ENCODE assay signal across 8 cellular contexts in the genomic region with DNA sequence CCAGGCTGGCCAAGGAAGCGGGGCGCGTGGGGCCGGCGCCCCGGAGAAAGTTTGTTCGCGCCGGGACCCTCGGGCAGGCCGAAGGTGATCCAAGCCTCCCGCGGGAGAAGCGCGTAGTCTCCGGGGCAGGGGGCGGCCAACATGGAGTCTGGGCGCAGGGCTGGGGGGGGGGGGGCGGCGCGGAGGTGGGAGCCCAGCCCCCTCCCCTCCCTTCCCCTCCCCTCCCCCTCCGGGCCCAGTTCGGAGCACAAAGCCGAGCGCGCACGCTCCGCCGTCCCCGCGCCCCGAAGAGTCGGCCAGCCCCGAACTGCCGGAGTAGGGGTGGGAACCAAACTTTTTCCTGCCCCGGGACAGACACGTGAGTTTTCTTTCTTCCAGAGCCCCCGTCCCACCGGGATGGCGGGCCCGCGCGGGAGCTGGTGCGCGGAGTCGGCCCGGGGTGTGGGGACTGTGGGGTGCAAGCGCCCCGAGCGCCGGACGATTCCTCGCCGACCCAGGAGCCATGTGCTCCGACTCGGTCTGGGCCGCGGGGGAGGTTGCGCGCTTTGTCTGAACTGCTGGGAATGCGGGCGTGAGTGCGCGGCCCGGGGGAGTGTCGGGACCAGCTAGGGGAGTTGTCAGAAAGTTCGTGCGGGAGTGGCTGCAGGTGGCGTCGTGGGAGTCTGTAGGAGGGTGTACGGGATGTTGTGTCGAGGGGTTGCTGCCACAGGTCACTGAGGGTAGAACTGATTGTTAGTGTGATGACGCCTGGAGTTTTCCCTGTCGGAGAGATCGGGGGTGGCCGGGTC. TPM values are rescaled to one million over a fixed set of nuclear protein-coding genes. Genes with fewer than 3 reads are reported as not detected.
DNase-seq lines count a peak whose midpoint lies in the region; ATAC-seq, FAIRE-seq and TF ChIP-seq lines count a peak whose summit lies in the region.

No MANE protein-coding gene starts in this region.

- ATAC-seq in T-helper 17 cell (peak; percentile 24), K562 (peak; percentile 63), GM19397 (IDR thresholded peaks at IDR 0.05; ENCODE audit: unreplicated experiment) (no peak)

- peaks cover 9% of the 10 kb centered on the region for H4K20me1 ChIP-seq in K562 (replicated peaks; ENCODE audit: control insufficient read depth, insufficient read depth, low read length)

- peak; percentile 74; the same call in 1 of the 2 replicates for TF ChIP-seq POLR2A in K562 (conservative IDR thresholded peaks at IDR 0.05)

- H2AFZ ChIP-seq in K562 (ENCODE audit: low read depth, low read length) = peak overlapping the region; percentile 69

- H3K4me3 Mint-ChIP-seq in CD14-positive monocyte = peak overlapping the region; percentile 98 to 100
- H3K4me3 Mint-ChIP-seq in T-helper 17 cell = peak overlapping the region; percentile 98

- no TSS peak for BruUV-seq in K562 (replicated peaks; lab: Mats Ljungman, UMichigan)

- peaks cover 34% of the 10 kb centered on the region for H3K4me1 Mint-ChIP-seq in CD14-positive monocyte
- H3K4me1 Mint-ChIP-seq in T-helper 17 cell = peaks cover 28% of the 10 kb centered on the region

- no peak for TF ChIP-seq RAD21 in K562 (CRISPR knock-in tag; conservative IDR thresholded peaks at IDR 0.05 in 1 of 2, IDR thresholded peaks at IDR 0.05 in 1 of 2)

- peak overlapping the region; percentile 64 for H3K4me2 ChIP-seq in K562 (ENCODE audit: insufficient read depth, low read length)

- H3K9me3 Mint-ChIP-seq in CD14-positive monocyte = no peaks in the 10 kb centered on the region

- H3K4me3 ChIP-seq in K562 = peak overlapping the region; percentile 80

- DNase-seq in CD14-positive monocyte (ENCODE audit: low spot score) = no peak
- peak; percentile 36 for DNase-seq in HT1080 (ENCODE audit: low read depth)
- DNase-seq in T-helper 17 cell = peak; percentile 29 to 32 (median 31)
- DNase-seq in K562 (ENCODE audit: extremely low read depth in 1 of 4, low spot score in 3 of 4) = peak; percentile 71 to 80 (median 76)
- peak; percentile 65 for DNase-seq in iris pigment epithelial cell (ENCODE audit: low read depth)
- peak in 2 of 3 donors; percentile 20 to 47 for DNase-seq in stimulated activated CD4-positive, alpha-beta T cell treated with anti-CD3 and anti-CD28 coated beads, Interleukin-12 subunit alpha, Interleukin-12 subunit beta, amount 100 ng/mL, for 48 hours (ENCODE audit: low read depth in 2 of 3, low spot score in 1 of 3)
- DNase-seq in COR-L47 (lab: John Stamatoyannopoulos, UW) = no peak

- peak overlapping the region; percentile 92 for H3K27ac ChIP-seq in K562 (ENCODE audit: extremely low read depth, low read depth, low read length)

- TF ChIP-seq EP300 in K562 (IDR thresholded peaks at IDR 0.05; ENCODE audit: low read length) = no peak

- FAIRE-seq in K562 (lab: Jason Lieb, UNC) = peak; percentile 82

- H3K27me3 ChIP-seq in K562 (ENCODE audit: control insufficient read depth in 2 of 2, insufficient read depth in 2 of 2, low read length in 2 of 2) = no peaks in the 10 kb centered on the region

- H3K79me2 ChIP-seq in K562 (ENCODE audit: control insufficient read depth, insufficient read depth, low read length) = peaks cover 43% of the 10 kb centered on the region

- H3K4me1 ChIP-seq in K562 (replicated peaks in 1 of 2; ENCODE audit: control insufficient read depth in 2 of 2, insufficient read depth in 2 of 2, low read length in 2 of 2) = peaks cover 39 to 49% of the 10 kb centered on the region in 2 experiments

- POLR2A ChIA-PET in K562 (lab: Yijun Ruan, JAX) = interaction anchor here (0.5 to 1.0 kb wide), 3 partner anchors 15 to 460 kb away, joined by 3 read pairs; no protein-coding TSS in a partner anchor

- H3K9me3 ChIP-seq in T-helper 17 cell (ENCODE audit: control insufficient read depth, low read length, poor library complexity, severe bottlenecking) (no peaks in the 10 kb centered on the region), K562 (replicated peaks; ENCODE audit: control insufficient read depth, insufficient read depth, low read depth, low read length) (no peaks in the 10 kb centered on the region)

- peak overlapping the region; percentile 80 to 95 for H3K9ac ChIP-seq in K562 (ENCODE audit: insufficient read depth in 1 of 2, low read depth in 2 of 2, low read length in 2 of 2)

- TF ChIP-seq CTCF in CD14-positive monocyte (IDR thresholded peaks at IDR 0.05) (no peak), K562 (IDR thresholded peaks at IDR 0.05 in 2 of 3, conservative IDR thresholded peaks at IDR 0.05 in 1 of 3; ENCODE audit: insufficient read depth in 2 of 3, low read depth in 1 of 3, low read length in 3 of 3) (no peak; a peak in 1 of 6 replicates)

- in situ Hi-C loops in K562 (cut with MboI) = no loop called here

- CTCF ChIA-PET in K562 (lab: Yijun Ruan, JAX; ENCODE audit: low intra/inter-chr PET ratio) = interaction anchor here (1.4 kb wide), 1 partner anchor 18 kb away, joined by 3 read pairs; no protein-coding TSS in a partner anchor

- H3K36me3 ChIP-seq in K562 (ENCODE audit: control insufficient read depth, insufficient read depth, low read length) = peaks cover 27% of the 10 kb centered on the region; the same call in 2 of the 3 replicates

- H3K36me3 Mint-ChIP-seq in CD14-positive monocyte (peaks cover 15 to 22% of the 10 kb centered on the region in 2 donors), T-helper 17 cell (ENCODE audit: low read depth) (peaks cover 3% of the 10 kb centered on the region)

- under 1% methylated on average over 60 of the region's 76 CpGs for WGBS in K562 (ENCODE audit: insufficient coverage, low coverage, missing lambda C conversion rate)

- H3K27ac Mint-ChIP-seq in CD14-positive monocyte (peak overlapping the region; percentile 81 to 95 (median 89)), T-helper 17 cell (peak overlapping the region; percentile 97)

- H3K27me3 Mint-ChIP-seq in CD14-positive monocyte (ENCODE audit: low read depth in 3 of 3) = peaks cover 6 to 12% (median 7%) of the 10 kb centered on the region in 3 donors
- H3K27me3 Mint-ChIP-seq in T-helper 17 cell = no peaks in the 10 kb centered on the region

- intact Hi-C loops in CD14-positive monocyte (cut with micrococcal nuclease) = loop anchor here in 1 of 2 donors (2.0 kb wide), 1 partner anchor 30 kb away; a partner anchor contains a TSS
- intact Hi-C loops in K562 (cut with micrococcal nuclease) = loop anchor here (5.0 kb wide), 1 partner anchor 378 kb away; a partner anchor contains a TSS

- peaks cover 3% of the 10 kb centered on the region for H3K9me1 ChIP-seq in K562 (ENCODE audit: control insufficient read depth, insufficient read depth, low read length)

RNA-seq across cellular contexts. Expression of a gene that starts 1.1 kb away (rescaled TPM):
- polyA plus RNA-seq in CD14-positive monocyte (10 to 100 TPM; 11.0 to 12.2 TPM), K562 (2011; rRNA removed) (15.5 and 17.5 TPM in 2 replicates), K562 (2014; fragmentation: Illumina TruSeq; extraction: Trizol) (19.5 and 23.7 TPM in 2 replicates), K562 (2014; fragmentation: Nextera tagmentation; extraction: Ambion mirVana) (10 to 100 TPM in 1 of 2 experiments, 1 to 10 TPM in 1; 6.8 to 15.7 TPM), K562 (2014; rRNA removed) (18.4 and 20.7 TPM in 2 replicates)
- 15.8 and 20.9 TPM in 2 replicates for total RNA-seq in HT1080 (2014; rRNA removed; shearing (Covaris generic))
- 19.7 and 21.7 TPM in 2 replicates for polyA plus RNA-seq in HT1080 (2015; cell fraction: cytosol; rRNA removed)
- polyA plus RNA-seq in HT1080 (2015; cell fraction: nucleus; rRNA removed) = 12.9 and 13.0 TPM in 2 replicates
- total RNA-seq in T-helper 17 cell (10 to 100 TPM; 32.8 to 38.5 TPM), K562 (2014; rRNA removed) (12.9 and 17.1 TPM in 2 replicates), K562 (2014; rRNA removed; fragmentation: Illumina TruSeq; extraction: Trizol) (13.1 and 13.4 TPM in 2 replicates), K562 (2015; rRNA removed; fragmentation: Illumina TruSeq; extraction: Trizol) (13.6 and 14.5 TPM in 2 replicates), K562 (2021) (22.5 and 27.8 TPM in 2 replicates)
- total RNA-seq in K562 (2011; cell fraction: chromatin; rRNA removed; ENCODE audit: low replicate concordance) = 16.8 and 24.0 TPM in 2 replicates
- total RNA-seq in K562 (2011; cell fraction: nucleolus; rRNA removed) = 16.2 and 17.7 TPM in 2 replicates
- total RNA-seq in K562 (2011; cell fraction: nucleoplasm; rRNA removed) = 17.2 and 17.8 TPM in 2 replicates
- polyA plus RNA-seq in K562 (2011; cell fraction: cytosol; rRNA removed) = 18.5 and 31.2 TPM in 2 replicates
- 8.7 and 10.9 TPM in 2 replicates for polyA plus RNA-seq in K562 (2011; cell fraction: nucleus; rRNA removed)
- polyA plus RNA-seq in K562 (2012) = 7.4 and 8.6 TPM in 2 replicates
- polyA minus RNA-seq in K562 (2011; rRNA and poly(A)+ RNA removed) = 12.1 and 14.6 TPM in 2 replicates
- polyA minus RNA-seq in K562 (2011; cell fraction: cytosol; rRNA and poly(A)+ RNA removed) = 11.8 and 12.9 TPM in 2 replicates
- polyA minus RNA-seq in K562 (2011; cell fraction: nucleus; rRNA and poly(A)+ RNA removed) = 3.2 and 5.0 TPM in 2 replicates

RNA-seq across cellular contexts. Expression of a gene that starts 31.1 kb away (rescaled TPM):
- polyA plus RNA-seq in CD14-positive monocyte = 100 to 1,000 TPM; 757 to 790 TPM
- 173 and 194 TPM in 2 replicates for total RNA-seq in HT1080 (2014; rRNA removed; shearing (Covaris generic))
- polyA plus RNA-seq in HT1080 (2015; cell fraction: cytosol; rRNA removed) = 137 and 138 TPM in 2 replicates
- polyA plus RNA-seq in HT1080 (2015; cell fraction: nucleus; rRNA removed) = 66.4 and 81.2 TPM in 2 replicates
- 10 to 100 TPM; 66.3 to 71.0 TPM for total RNA-seq in T-helper 17 cell
- 57.8 and 77.5 TPM in 2 replicates for total RNA-seq in K562 (2011; cell fraction: chromatin; rRNA removed; ENCODE audit: low replicate concordance)
- 69.7 and 82.4 TPM in 2 replicates for total RNA-seq in K562 (2011; cell fraction: nucleolus; rRNA removed)
- total RNA-seq in K562 (2011; cell fraction: nucleoplasm; rRNA removed) = 92.3 and 125 TPM in 2 replicates
- total RNA-seq in K562 (2014; rRNA removed) = 135 and 141 TPM in 2 replicates
- 151 and 169 TPM in 2 replicates for total RNA-seq in K562 (2014; rRNA removed; fragmentation: Illumina TruSeq; extraction: Trizol)
- 112 and 119 TPM in 2 replicates for total RNA-seq in K562 (2015; rRNA removed; fragmentation: Illumina TruSeq; extraction: Trizol)
- 134 and 144 TPM in 2 replicates for total RNA-seq in K562 (2021)
- polyA plus RNA-seq in K562 (2011; rRNA removed) = 155 and 198 TPM in 2 replicates
- polyA plus RNA-seq in K562 (2011; cell fraction: cytosol; rRNA removed) = 141 and 162 TPM in 2 replicates
- polyA plus RNA-seq in K562 (2011; cell fraction: nucleus; rRNA removed) = 76.1 and 88.4 TPM in 2 replicates
- 131 and 132 TPM in 2 replicates for polyA plus RNA-seq in K562 (2012)
- polyA plus RNA-seq in K562 (2014; fragmentation: Illumina TruSeq; extraction: Trizol) = 103 and 118 TPM in 2 replicates
- 10 to 100 TPM; 26.5 to 41.9 TPM for polyA plus RNA-seq in K562 (2014; fragmentation: Nextera tagmentation; extraction: Ambion mirVana)
- polyA plus RNA-seq in K562 (2014; rRNA removed) = 160 and 170 TPM in 2 replicates
- polyA minus RNA-seq in K562 (2011; rRNA and poly(A)+ RNA removed) = 74.3 and 86.9 TPM in 2 replicates
- 42.4 and 44.9 TPM in 2 replicates for polyA minus RNA-seq in K562 (2011; cell fraction: cytosol; rRNA and poly(A)+ RNA removed)
- 10.0 and 15.3 TPM in 2 replicates for polyA minus RNA-seq in K562 (2011; cell fraction: nucleus; rRNA and poly(A)+ RNA removed)

RNA-seq across cellular contexts. Expression of a gene that starts 33.2 kb away (rescaled TPM):
- polyA plus RNA-seq in CD14-positive monocyte = under 1 TPM; 0.08 to 0.20 TPM
- 3.8 and 10.0 TPM in 2 replicates for total RNA-seq in HT1080 (2014; rRNA removed; shearing (Covaris generic))
- 23.2 and 24.7 TPM in 2 replicates for polyA plus RNA-seq in HT1080 (2015; cell fraction: cytosol; rRNA removed)
- 10.6 and 10.7 TPM in 2 replicates for polyA plus RNA-seq in HT1080 (2015; cell fraction: nucleus; rRNA removed)
- total RNA-seq in T-helper 17 cell = 100 to 1,000 TPM in 1 of 2 donors, 1 to 10 TPM in 1; 3.4 to 125 TPM
- total RNA-seq in K562 (2011; cell fraction: chromatin; rRNA removed; ENCODE audit: low replicate concordance) = 0.33 and 0.90 TPM in 2 replicates
- 0.39 and 0.83 TPM in 2 replicates for total RNA-seq in K562 (2011; cell fraction: nucleolus; rRNA removed)
- 0.59 and 0.99 TPM in 2 replicates for total RNA-seq in K562 (2011; cell fraction: nucleoplasm; rRNA removed)
- total RNA-seq in K562 (2014; rRNA removed) = 0.86 and 1.1 TPM in 2 replicates
- 0.18 and 0.41 TPM in 2 replicates for total RNA-seq in K562 (2014; rRNA removed; fragmentation: Illumina TruSeq; extraction: Trizol)
- 1.0 and 1.7 TPM in 2 replicates for total RNA-seq in K562 (2015; rRNA removed; fragmentation: Illumina TruSeq; extraction: Trizol)
- 3.2 TPM in 2 replicates for total RNA-seq in K562 (2021)
- polyA plus RNA-seq in K562 (2011; rRNA removed) = 0.77 and 0.79 TPM in 2 replicates
- polyA plus RNA-seq in K562 (2011; cell fraction: cytosol; rRNA removed) = 0.94 and 1.8 TPM in 2 replicates
- 0.49 and 1.1 TPM in 2 replicates for polyA plus RNA-seq in K562 (2011; cell fraction: nucleus; rRNA removed)
- polyA plus RNA-seq in K562 (2012) = 5.2 and 7.6 TPM in 2 replicates
- 1.0 and 1.9 TPM in 2 replicates for polyA plus RNA-seq in K562 (2014; fragmentation: Illumina TruSeq; extraction: Trizol)
- under 1 TPM in 1 of 2 experiments, not detected in 1; 0.11 TPM for polyA plus RNA-seq in K562 (2014; fragmentation: Nextera tagmentation; extraction: Ambion mirVana)
- 0.09 and 0.65 TPM in 2 replicates for polyA plus RNA-seq in K562 (2014; rRNA removed)
- 0.07 and 0.48 TPM in 2 replicates for polyA minus RNA-seq in K562 (2011; rRNA and poly(A)+ RNA removed)
- 1.4 and 1.9 TPM in 2 replicates for polyA minus RNA-seq in K562 (2011; cell fraction: cytosol; rRNA and poly(A)+ RNA removed)
- 0.33 and 0.40 TPM in 2 replicates for polyA minus RNA-seq in K562 (2011; cell fraction: nucleus; rRNA and poly(A)+ RNA removed)

Comparison
In these comparisons a context has a peak if more than half of its experiments do, and no peak if none do; other contexts are left out.
1. DNase-seq: peak in HT1080 (single experiment), T-helper 17 cell (3 of 3), K562 (4 of 4), iris pigment epithelial cell (single experiment) and stimulated activated CD4-positive, alpha-beta T cell treated with anti-CD3 and anti-CD28 coated beads, Interleukin-12 subunit alpha, Interleukin-12 subunit beta, amount 100 ng/mL, for 48 hours (2 of 3); none in CD14-positive monocyte (single experiment) and COR-L47 (single experiment).